In genomic region chr7:155984028-155984607, GRCh38 we compare ENCODE assay signal across 27 cellular contexts.
DNase-seq lines count a peak whose midpoint lies in the region; ATAC-seq and TF ChIP-seq lines count a peak whose summit lies in the region.
"Had no signal": no experiment of that assay in that cellular context is flagged by ENCODE, and none has a peak within 500 bp of the region (broad histone marks: within the 10 kb centered on the region; RNA-seq: fewer than 3 reads in every experiment).

No MANE protein-coding gene starts in this region.

- TF ChIP-seq EP300 in sigmoid colon (IDR thresholded peaks at IDR 0.05), result no peak

- DNase-seq in H9, result peak; percentile 10
- peak; percentile 16 for DNase-seq in endodermal cell
- peak; percentile 50 for DNase-seq in sigmoid colon
- peak; percentile 11 to 60 for DNase-seq in aorta
- DNase-seq in GM20000 (ENCODE audit: low spot score), result no peak
- no peak for DNase-seq in left colon
- DNase-seq in stimulated activated naive CD4-positive, alpha-beta T cell treated with Interleukin-2 at 50 U/mL for 16 hours (lab: John Stamatoyannopoulos, UW), result no peak
- DNase-seq: AML-193; CD4-positive, alpha-beta memory T cell; COR-L47; DMS53; IMR-90; KG1; MG63; NCI-H1105 treated with DMSO at 0.1 percent for 48 hours; NCI-H146; NCI-H2029; NCI-H446 treated with DMSO at 0.1 percent for 48 hours; NCI-H526; NCI-H82; NK-92 treated with Interleukin-12 subunit alpha and Interleukin-12 subunit beta, amount 100 ng/mL, for 24 hours; PC-3; SJCRH30 had no signal

- no peak overlapping the region for H2AFZ ChIP-seq in H9 (ENCODE audit: low read length)

- ATAC-seq in aorta (ENCODE audit: low FRiP score) (no peak), left colon (no peak)
- ATAC-seq: A549, HCT116, PC-3, Right ventricle myocardium inferior had no signal

- no peak overlapping the region for H3K14ac ChIP-seq in H9 (ENCODE audit: insufficient read depth, low read length)

- H3K27ac Mint-ChIP-seq in H9 (peak overlapping the region in 1 of 3 experiments; percentile 33; a peak in 1 of 7 replicates), endodermal cell (no peak overlapping the region)
- H3K27ac Mint-ChIP-seq: CD4-positive, alpha-beta memory T cell had no signal

- WGBS in H9 (ENCODE audit: extremely low coverage, insufficient read length, low lambda C conversion rate), result no CpG with 5 or more reads among the region's 10 CpGs
- 78 to 83% methylated on average over 10 of the region's 10 CpGs for WGBS in endodermal cell (ENCODE audit: insufficient coverage in 1 of 2, insufficient read length in 1 of 2), 2 experiments
- 84 to 89% methylated on average over 10 of the region's 10 CpGs for WGBS in sigmoid colon, 2 donors
- 77 to 81% methylated on average over 10 of the region's 10 CpGs for WGBS in aorta, 2 donors

- H3K9me3 Mint-ChIP-seq in H9, result peaks cover 8 to 14% of the 10 kb centered on the region in 2 experiments; a peak in 4 of 5 replicates
- peaks cover 4% of the 10 kb centered on the region for H3K9me3 Mint-ChIP-seq in endodermal cell

- H3K36me3 ChIP-seq in endodermal cell (ENCODE audit: control insufficient read depth, insufficient read depth, low read length) (no peaks in the 10 kb centered on the region), sigmoid colon (no peaks in the 10 kb centered on the region), aorta (ENCODE audit: control insufficient read depth in 1 of 2, insufficient read depth in 2 of 2, low read length in 1 of 2) (no peaks in the 10 kb centered on the region)
- H3K36me3 ChIP-seq: BLaER1 treated with 17β-estradiol and CSF1 and Interleukin-3, amounts not matched to agents 10 nM and 100 nM; MG63; SJCRH30 had no signal

- no peak overlapping the region for H4K8ac ChIP-seq in H9 (replicated peaks; ENCODE audit: insufficient read length, low read depth, low read length)

- no peak overlapping the region for H3K23ac ChIP-seq in H9 (ENCODE audit: insufficient read length, low read depth, low read length)

- no peak overlapping the region for H2AK5ac ChIP-seq in H9 (ENCODE audit: insufficient read length, low read length)

- H3K27me3 ChIP-seq in H9 (ENCODE audit: insufficient read depth, low read length) (no peaks in the 10 kb centered on the region), endodermal cell (ENCODE audit: control insufficient read depth, insufficient read depth, low read length, poor library complexity, severe bottlenecking) (no peaks in the 10 kb centered on the region), sigmoid colon (peaks cover 0 to 1% (median 0%) of the 10 kb centered on the region in 3 donors), aorta (ENCODE audit: control insufficient read depth in 1 of 2, insufficient read depth in 2 of 2, low read length in 1 of 2) (no peaks in the 10 kb centered on the region)
- H3K27me3 ChIP-seq: BLaER1 treated with 17β-estradiol and CSF1 and Interleukin-3, amounts not matched to agents 10 nM and 100 nM; MG63 had no signal

- H3K79me1 ChIP-seq in H9 (ENCODE audit: insufficient read depth, low read depth, low read length, poor library complexity, severe bottlenecking), result no peaks in the 10 kb centered on the region

- H3K4me1 ChIP-seq in H9 (ENCODE audit: insufficient read depth, low read length) (no peaks in the 10 kb centered on the region), endodermal cell (ENCODE audit: control insufficient read depth, insufficient read depth, low read length) (no peaks in the 10 kb centered on the region), sigmoid colon (no peaks in the 10 kb centered on the region), aorta (ENCODE audit: control insufficient read depth in 1 of 2, insufficient read depth in 2 of 2, low read length in 2 of 2) (no peaks in the 10 kb centered on the region)
- H3K4me1 ChIP-seq: A549, SJCRH30 had no signal

- H3K36me3 Mint-ChIP-seq in H9 (ENCODE audit: insufficient read depth in 1 of 3, low read depth in 3 of 3) (no peaks in the 10 kb centered on the region; a peak in 1 of 7 replicates), endodermal cell (ENCODE audit: low read depth) (no peaks in the 10 kb centered on the region)
- H3K36me3 Mint-ChIP-seq: CD4-positive, alpha-beta memory T cell had no signal

- H2BK20ac ChIP-seq in H9 (ENCODE audit: low read depth, low read length, poor library complexity, severe bottlenecking), result no peak overlapping the region

- no peaks in the 10 kb centered on the region for H3K79me2 ChIP-seq in H9 (ENCODE audit: insufficient read depth, low read length)

- intact Hi-C loops in sigmoid colon (cut with DNase I), result no loop called here
- intact Hi-C loops in aorta (cut with DNase I), result no loop called here
- intact Hi-C loops in left colon (cut with DNase I, micrococcal nuclease), result no loop called here

- H3K4me3 ChIP-seq in endodermal cell (ENCODE audit: low read length) (no peak overlapping the region), sigmoid colon (no peak overlapping the region), aorta (ENCODE audit: low read length in 2 of 2) (no peak overlapping the region)
- H3K4me3 ChIP-seq: A549; BLaER1 treated with 17β-estradiol and CSF1 and Interleukin-3, amounts not matched to agents 10 nM and 100 nM; MG63; SJCRH30 had no signal

- no peak overlapping the region for H3K4ac ChIP-seq in H9 (ENCODE audit: low read depth, low read length)

- H3K27me3 Mint-ChIP-seq in H9 (ENCODE audit: low read depth) (peaks cover 25% of the 10 kb centered on the region), endodermal cell (ENCODE audit: insufficient read depth) (peaks cover 14% of the 10 kb centered on the region)

- no peak overlapping the region for H4K5ac ChIP-seq in H9 (ENCODE audit: insufficient read length, low read depth, low read length)

- no peak overlapping the region for H3K18ac ChIP-seq in H9 (ENCODE audit: insufficient read length, low read depth, low read length)

- no peak for TF ChIP-seq POLR2A in sigmoid colon (IDR thresholded peaks at IDR 0.05)

- no peaks in the 10 kb centered on the region for H3K23me2 ChIP-seq in H9 (ENCODE audit: insufficient read length, low read depth, low read length, poor library complexity, severe bottlenecking)

- H4K91ac ChIP-seq in H9 (ENCODE audit: insufficient read length, low read depth, low read length), result no peak overlapping the region

- H4K20me1 ChIP-seq in H9 (ENCODE audit: control insufficient read depth, insufficient read depth, insufficient read length), result no peaks in the 10 kb centered on the region
- H4K20me1 ChIP-seq: BLaER1 treated with 17β-estradiol and CSF1 and Interleukin-3, amounts not matched to agents 10 nM and 100 nM had no signal

- H3K27ac ChIP-seq in H9 (ENCODE audit: insufficient read length, low read depth, low read length) (no peak overlapping the region), endodermal cell (ENCODE audit: low read depth, low read length) (no peak overlapping the region), sigmoid colon (no peak overlapping the region), aorta (ENCODE audit: low read depth in 1 of 2, low read length in 2 of 2) (no peak overlapping the region)
- H3K27ac ChIP-seq: A549; BLaER1 treated with 17β-estradiol and CSF1 and Interleukin-3, amounts not matched to agents 10 nM and 100 nM; SJCRH30 had no signal

- H3K4me1 Mint-ChIP-seq in H9, result no peaks in the 10 kb centered on the region
- H3K4me1 Mint-ChIP-seq in endodermal cell, result no peaks in the 10 kb centered on the region
- H3K4me1 Mint-ChIP-seq: CD4-positive, alpha-beta memory T cell had no signal

- H2BK5ac ChIP-seq in H9 (ENCODE audit: insufficient read length, low read length), result no peak overlapping the region

- no peak overlapping the region for H2BK120ac ChIP-seq in H9 (ENCODE audit: low read depth, low read length, poor library complexity, severe bottlenecking)

- no peak overlapping the region for H3K56ac ChIP-seq in H9 (ENCODE audit: insufficient read length, low read depth, low read length)

- H2BK12ac ChIP-seq in H9 (ENCODE audit: insufficient read length, low read depth, low read length), result no peak overlapping the region

- H3K4me3 Mint-ChIP-seq in H9 (no peak overlapping the region), endodermal cell (no peak overlapping the region)
- H3K4me3 Mint-ChIP-seq: CD4-positive, alpha-beta memory T cell had no signal

- H3K4me2 ChIP-seq in H9 (ENCODE audit: insufficient read depth, insufficient read length, low read length), result no peak overlapping the region
- H3K4me2 ChIP-seq: A549; BLaER1 treated with 17β-estradiol and CSF1 and Interleukin-3, amounts not matched to agents 10 nM and 100 nM had no signal

- no peak overlapping the region for H2BK15ac ChIP-seq in H9 (ENCODE audit: low read depth, low read length)

- no peaks in the 10 kb centered on the region for H3K9me3 ChIP-seq in H9 (ENCODE audit: control insufficient read depth, low read depth, low read length)
- H3K9me3 ChIP-seq in endodermal cell (ENCODE audit: control insufficient read depth, low read length), result no peaks in the 10 kb centered on the region
- H3K9me3 ChIP-seq in sigmoid colon, result no peaks in the 10 kb centered on the region
- no peaks in the 10 kb centered on the region for H3K9me3 ChIP-seq in aorta (ENCODE audit: control insufficient read depth, low read length)
- H3K9me3 ChIP-seq: A549, MG63, SJCRH30 had no signal

- no peak overlapping the region for H3K9ac ChIP-seq in H9 (ENCODE audit: extremely low read depth, insufficient read length, low read length)
- no peak overlapping the region for H3K9ac ChIP-seq in endodermal cell (ENCODE audit: extremely low read depth, low read length, poor library complexity, severe bottlenecking)
- H3K9ac ChIP-seq: BLaER1 treated with 17β-estradiol and CSF1 and Interleukin-3, amounts not matched to agents 10 nM and 100 nM had no signal

- no peak for TF ChIP-seq CTCF in H9 (conservative IDR thresholded peaks at IDR 0.05)
- TF ChIP-seq CTCF in endodermal cell (conservative IDR thresholded peaks at IDR 0.05), result no peak
- TF ChIP-seq CTCF in sigmoid colon (IDR thresholded peaks at IDR 0.05), result no peak
- no peak for TF ChIP-seq CTCF in GM20000 (IDR thresholded peaks at IDR 0.05; ENCODE audit: extremely low read depth, missing control alignments)

- H3T11ph ChIP-seq in H9 (ENCODE audit: low read length), result no peak overlapping the region

Comparison
In these comparisons a context has a peak if more than half of its experiments do, and no peak if none do; other contexts are left out.
1. DNase-seq: peak in H9 (single experiment), endodermal cell (single experiment), sigmoid colon (single experiment) and aorta (2 of 2); none in GM20000 (single experiment), left colon (0 of 2) and stimulated activated naive CD4-positive, alpha-beta T cell treated with Interleukin-2 at 50 U/mL for 16 hours (single experiment).